Comparison of ENCODE assay signal across 8 cellular contexts in genomic region chrX:283115-283845, GRCh38. TPM values are rescaled to one million over a fixed set of nuclear protein-coding genes. Genes with fewer than 3 reads are reported as not detected.
DNase-seq lines count a peak whose midpoint lies in the region; ATAC-seq, FAIRE-seq and TF ChIP-seq lines count a peak whose summit lies in the region.

No MANE protein-coding gene starts in this region.

- H3K4me3 ChIP-seq in tibial artery: peak overlapping the region; percentile 56 to 62

- H3K9me3 Mint-ChIP-seq in osteocyte (ENCODE audit: unreplicated experiment): no peaks in the 10 kb centered on the region

- ATAC-seq in GM21529 (IDR thresholded peaks at IDR 0.05; ENCODE audit: unreplicated experiment): peak; percentile 99

- H3K36me3 Mint-ChIP-seq in osteocyte (ENCODE audit: unreplicated experiment): no peaks in the 10 kb centered on the region

- H3K9me3 ChIP-seq in KOPT-K1 (ENCODE audit: insufficient read depth, low read length, poor library complexity, severe bottlenecking): no peaks in the 10 kb centered on the region
- no peaks in the 10 kb centered on the region for H3K9me3 ChIP-seq in tibial artery

- H3K4me1 Mint-ChIP-seq in osteocyte (ENCODE audit: unreplicated experiment): peaks cover 13% of the 10 kb centered on the region

- intact Hi-C loops in tibial artery (cut with DNase I; ENCODE audit: low total_unique reads): no loop called here

- peak overlapping the region; percentile 96 for H3K4me3 Mint-ChIP-seq in osteocyte (ENCODE audit: unreplicated experiment)

- H3K27me3 ChIP-seq in tibial artery: peaks cover 0 to 2% of the 10 kb centered on the region in 2 donors

- H3K27ac Mint-ChIP-seq in osteocyte (ENCODE audit: unreplicated experiment): peak overlapping the region; percentile 83

- no peaks in the 10 kb centered on the region for H3K27me3 Mint-ChIP-seq in osteocyte (ENCODE audit: unreplicated experiment)

- H3K27ac ChIP-seq in KOPT-K1 (ENCODE audit: low read depth, low read length, poor library complexity, severe bottlenecking) (peak overlapping the region; percentile 84), tibial artery (peak overlapping the region; percentile 54 to 56)

- H3K36me3 ChIP-seq in KOPT-K1 (ENCODE audit: insufficient read depth, low read length): peaks cover 36% of the 10 kb centered on the region
- no peaks in the 10 kb centered on the region for H3K36me3 ChIP-seq in tibial artery

- peak; percentile 85 for DNase-seq in COLO829 (ENCODE audit: low spot score)
- DNase-seq in activated T-cell treated with anti-CD3 and anti-CD28 coated beads, Interleukin-2, amount 50 U/mL, for 48 hours: peak; percentile 91 to 92
- peak; percentile 91 to 94 for DNase-seq in frontal cortex (ENCODE audit: low spot score in 2 of 2)
- peak; percentile 93 for DNase-seq in osteocyte (ENCODE audit: extremely low spot score, unreplicated experiment)
- peak; percentile 92 to 94 for DNase-seq in tibial artery
- no peak for DNase-seq in NCI-H526 (lab: John Stamatoyannopoulos, UW)

- TF ChIP-seq CTCF in osteocyte (IDR thresholded peaks at IDR 0.05): no peak
- no peak for TF ChIP-seq CTCF in tibial artery (IDR thresholded peaks at IDR 0.05)

- peaks cover 0 to 13% (median 7%) of the 10 kb centered on the region in 4 donors for H3K4me1 ChIP-seq in tibial artery

- FAIRE-seq in frontal cortex (lab: Jason Lieb, UNC): no peak

RNA-seq across cellular contexts. Expression of gene PLCXD1, which starts 2.1 kb away (rescaled TPM):
- 14.7 TPM for total RNA-seq in frontal cortex
- 10.9 and 12.1 TPM in 2 replicates for total RNA-seq in osteocyte

RNA-seq across cellular contexts. Expression of gene GTPBP6, which starts 35.3 kb away (rescaled TPM):
- total RNA-seq in frontal cortex (23.6 TPM), osteocyte (47.5 and 49.9 TPM in 2 replicates)

Comparison
In these comparisons a context has a peak if more than half of its experiments do, and no peak if none do; other contexts are left out.
1. DNase-seq: peak in COLO829 (single experiment), activated T-cell treated with anti-CD3 and anti-CD28 coated beads, Interleukin-2, amount 50 U/mL, for 48 hours (2 of 2), frontal cortex (2 of 2), osteocyte (single experiment) and tibial artery (2 of 2); none in NCI-H526 (0 of 2).